ENCODE assay signal across 8 cellular contexts in the genomic region with DNA sequence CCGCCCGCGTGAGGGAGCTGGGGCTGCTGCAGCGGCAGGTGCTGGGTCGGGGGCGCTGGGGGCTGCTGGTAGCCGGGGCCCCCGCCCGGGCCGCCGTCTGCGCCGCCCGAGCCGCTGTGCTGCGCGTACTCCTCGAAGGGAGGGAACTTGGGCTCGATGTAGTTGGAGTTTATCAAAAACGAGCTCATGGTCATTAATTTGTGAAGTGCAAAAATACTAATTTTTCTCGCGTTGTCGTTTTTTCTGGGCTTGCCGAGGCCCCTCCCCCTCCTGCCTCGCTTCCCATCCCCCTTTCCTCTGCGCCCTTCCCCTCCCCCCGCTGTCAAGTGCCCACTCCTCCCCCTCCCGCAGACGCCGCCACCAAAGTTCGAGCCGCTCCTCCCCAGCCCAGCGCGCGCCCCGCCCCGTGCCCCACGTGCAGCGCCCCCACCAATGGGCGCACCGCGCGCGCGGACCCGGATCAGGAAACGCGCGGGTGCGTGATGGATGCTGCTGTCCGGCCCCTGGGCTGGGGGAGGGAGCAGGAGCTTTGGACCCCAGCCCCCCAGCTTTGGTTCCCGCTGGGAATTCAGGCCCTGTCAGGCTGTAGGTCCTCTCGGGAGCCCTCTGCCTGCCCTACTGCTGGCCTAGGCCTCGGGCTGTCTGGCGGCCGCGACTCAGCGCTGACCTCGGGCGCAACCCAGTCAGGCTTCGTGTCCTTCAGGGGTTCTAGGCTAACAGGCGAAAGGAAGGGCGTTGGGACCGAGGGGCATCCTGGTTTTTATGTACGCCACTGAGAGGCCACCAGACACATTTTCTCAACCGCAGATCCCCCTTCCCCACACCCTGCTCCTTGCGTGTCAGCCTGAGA. TPM values are rescaled to one million over a fixed set of nuclear protein-coding genes. Genes with fewer than 3 reads are reported as not detected.
DNase-seq lines count a peak whose midpoint lies in the region; ATAC-seq and TF ChIP-seq lines count a peak whose summit lies in the region.

A gene (minus strand): TSS at position 218 of the 850 bp plus-strand sequence. CDS start 24 bp downstream, at position 194.

- no peak for ATAC-seq in GM18520 (IDR thresholded peaks at IDR 0.05; ENCODE audit: unreplicated experiment)
- ATAC-seq in GM18861 (IDR thresholded peaks at IDR 0.05; ENCODE audit: unreplicated experiment) = no peak

- peaks cover 18% of the 10 kb centered on the region for H3K27me3 ChIP-seq in mononuclear cell (ENCODE audit: insufficient read depth, low read length)

- peaks cover 13% of the 10 kb centered on the region for H3K4me1 ChIP-seq in mononuclear cell (ENCODE audit: insufficient read depth, low read length)

- H3K36me3 Mint-ChIP-seq in activated CD4-positive, alpha-beta memory T cell treated with anti-CD3 and anti-CD28 coated beads, Interleukin-2, amount 10 ng/mL, durations not matched to agents 7 days and 5 days (ENCODE audit: low read depth) = no peaks in the 10 kb centered on the region

- DNase-seq in GM12864 (ENCODE audit: low read depth) (no peak), NCI-H2107 (lab: John Stamatoyannopoulos, UW) (peak; percentile 16)
- DNase-seq in activated CD4-positive, alpha-beta memory T cell treated with anti-CD3 and anti-CD28 coated beads, Interleukin-2, amount 10 ng/mL, durations not matched to agents 7 days and 5 days = peak; percentile 65
- peak; percentile 69 for DNase-seq in effector CD8-positive, alpha-beta T cell (lab: John Stamatoyannopoulos, UW)
- peak; percentile 36 to 60 for DNase-seq in stimulated activated CD8-positive, alpha-beta memory T cell treated with anti-CD3 and anti-CD28 coated beads, Interleukin-2, amount 100 ng/mL, for 48 hours (ENCODE audit: low read depth in 2 of 2)

- no peak for TF ChIP-seq CTCF in GM12864 (IDR thresholded peaks at IDR 0.05; ENCODE audit: low read depth, low read length, missing control alignments)

- H3K27ac Mint-ChIP-seq in activated CD4-positive, alpha-beta memory T cell treated with anti-CD3 and anti-CD28 coated beads, Interleukin-2, amount 10 ng/mL, durations not matched to agents 7 days and 5 days = no peak within 1 kb of the TSS

- POLR2A ChIA-PET in activated CD4-positive, alpha-beta memory T cell treated with anti-CD3 and anti-CD28 coated beads, Interleukin-2, amount 10 ng/mL, durations not matched to agents 7 days and 5 days (lab: Charles Lee) = no interaction called here

- CTCF ChIA-PET in activated CD4-positive, alpha-beta memory T cell treated with anti-CD3 and anti-CD28 coated beads, Interleukin-2, amount 10 ng/mL, durations not matched to agents 7 days and 5 days (lab: Charles Lee) = interaction anchor here (0.9 to 1.3 kb wide), 2 partner anchors 20 to 449 kb away, joined by 3 to 4 read pairs; no protein-coding TSS in a partner anchor

- H3K4me3 Mint-ChIP-seq in activated CD4-positive, alpha-beta memory T cell treated with anti-CD3 and anti-CD28 coated beads, Interleukin-2, amount 10 ng/mL, durations not matched to agents 7 days and 5 days = peak within 1 kb of the TSS; percentile 44

- no peaks in the 10 kb centered on the region for H3K9me3 Mint-ChIP-seq in activated CD4-positive, alpha-beta memory T cell treated with anti-CD3 and anti-CD28 coated beads, Interleukin-2, amount 10 ng/mL, durations not matched to agents 7 days and 5 days

- no peaks in the 10 kb centered on the region for H3K9me3 ChIP-seq in mononuclear cell (ENCODE audit: low read depth, low read length)

- peaks cover 62% of the 10 kb centered on the region for H3K27me3 Mint-ChIP-seq in activated CD4-positive, alpha-beta memory T cell treated with anti-CD3 and anti-CD28 coated beads, Interleukin-2, amount 10 ng/mL, durations not matched to agents 7 days and 5 days

- H3K4me3 ChIP-seq in GM12864 (ENCODE audit: low read depth, low read length) (peak within 1 kb of the TSS; percentile 50), mononuclear cell (ENCODE audit: low read length) (peak within 1 kb of the TSS; percentile 44)

- peaks cover 18% of the 10 kb centered on the region for H3K4me1 Mint-ChIP-seq in activated CD4-positive, alpha-beta memory T cell treated with anti-CD3 and anti-CD28 coated beads, Interleukin-2, amount 10 ng/mL, durations not matched to agents 7 days and 5 days

RNA-seq across cellular contexts. Expression of the gene that starts here (rescaled TPM):
- total RNA-seq in activated CD4-positive, alpha-beta memory T cell treated with anti-CD3 and anti-CD28 coated beads, Interleukin-2, amount 10 ng/mL, durations not matched to agents 7 days and 5 days = under 1 TPM in 1 of 2 experiments, not detected in 1; 0.15 TPM
- not detected for total RNA-seq in mononuclear cell

Comparison
In these comparisons a context has a peak if more than half of its experiments do, and no peak if none do; other contexts are left out.
1. Peak in DNase-seq in activated CD4-positive, alpha-beta memory T cell treated with anti-CD3 and anti-CD28 coated beads, Interleukin-2, amount 10 ng/mL, durations not matched to agents 7 days and 5 days; RNA of the gene not detected or under 1 TPM.